ENCODE assay signal across 18 cellular contexts in genomic region chr2:62426005-62426912, GRCh38.
DNase-seq lines count a peak whose midpoint lies in the region; ATAC-seq and TF ChIP-seq lines count a peak whose summit lies in the region.
"Had no signal": no experiment of that assay in that cellular context is flagged by ENCODE, and none has a peak within 500 bp of the region (broad histone marks: within the 10 kb centered on the region; RNA-seq: fewer than 3 reads in every experiment).

No MANE protein-coding gene starts in this region.

- TF ChIP-seq CTCF in RWPE2 (IDR thresholded peaks at IDR 0.05; ENCODE audit: poor library complexity, severe bottlenecking) = no peak
- no peak for TF ChIP-seq CTCF in esophagus squamous epithelium (IDR thresholded peaks at IDR 0.05)
- no peak for TF ChIP-seq CTCF in neural crest cell (conservative IDR thresholded peaks at IDR 0.05)
- TF ChIP-seq CTCF in chondrocyte (IDR thresholded peaks at IDR 0.05) = no peak

- H3K9me3 ChIP-seq in RWPE2 (ENCODE audit: severe bottlenecking) (no peaks in the 10 kb centered on the region), esophagus squamous epithelium (no peaks in the 10 kb centered on the region)

- no peak for ATAC-seq in RWPE2 (ENCODE audit: low read depth)
- no peak for ATAC-seq in HG02885 (IDR thresholded peaks at IDR 0.05; ENCODE audit: poor library complexity, unreplicated experiment)
- ATAC-seq: CD8-positive, alpha-beta T cell; PC-3 had no signal

- WGBS in esophagus squamous epithelium, 2 donors = 79 to 89% methylated on average over 7 to 17 of the region's 18 CpGs

- H3K36me3 ChIP-seq in RWPE2 (ENCODE audit: low read depth) = no peaks in the 10 kb centered on the region
- H3K36me3 ChIP-seq in esophagus squamous epithelium = no peaks in the 10 kb centered on the region

- peaks cover 19% of the 10 kb centered on the region for H3K4me1 ChIP-seq in RWPE2 (ENCODE audit: insufficient read depth, poor library complexity, severe bottlenecking)
- H3K4me1 ChIP-seq in esophagus squamous epithelium = peaks cover 14 to 61% (median 33%) of the 10 kb centered on the region in 3 donors

- H3K27me3 ChIP-seq in RWPE2 (ENCODE audit: insufficient read depth, poor library complexity, severe bottlenecking) (no peaks in the 10 kb centered on the region), esophagus squamous epithelium (no peaks in the 10 kb centered on the region)

- no peaks in the 10 kb centered on the region for H3K36me3 Mint-ChIP-seq in neural crest cell (ENCODE audit: low read depth)
- peaks cover 9% of the 10 kb centered on the region for H3K36me3 Mint-ChIP-seq in chondrocyte (ENCODE audit: low read depth)
- H3K36me3 Mint-ChIP-seq: CD8-positive, alpha-beta T cell had no signal

- no peak overlapping the region for H3K4me3 Mint-ChIP-seq in neural crest cell
- H3K4me3 Mint-ChIP-seq in chondrocyte (ENCODE audit: unreplicated experiment) = no peak overlapping the region
- H3K4me3 Mint-ChIP-seq: B cell; CD8-positive, alpha-beta T cell had no signal

- H3K4me1 Mint-ChIP-seq in neural crest cell (no peaks in the 10 kb centered on the region), chondrocyte (ENCODE audit: low read depth) (no peaks in the 10 kb centered on the region)
- H3K4me1 Mint-ChIP-seq: B cell had no signal

- H3K27ac ChIP-seq in RWPE2 (ENCODE audit: poor library complexity, severe bottlenecking) (peak overlapping the region; percentile 53), esophagus squamous epithelium (peak overlapping the region in 3 of 4 donors; percentile 66 to 93 (median 87)), substantia nigra (ENCODE audit: low read depth, low read length, poor library complexity, severe bottlenecking) (peak overlapping the region; percentile 17)
- H3K27ac ChIP-seq: GM23248 had no signal

- intact Hi-C loops in esophagus squamous epithelium (cut with DNase I) = no loop called here

- H3K27me3 Mint-ChIP-seq in neural crest cell (ENCODE audit: low read depth) (no peaks in the 10 kb centered on the region), chondrocyte (ENCODE audit: low read depth) (peaks cover 1% of the 10 kb centered on the region)

- no peak overlapping the region for H3K4me3 ChIP-seq in RWPE2 (ENCODE audit: severe bottlenecking)
- no peak overlapping the region for H3K4me3 ChIP-seq in esophagus squamous epithelium
- H3K4me3 ChIP-seq: GM23248 had no signal

- TF ChIP-seq POLR2A in esophagus squamous epithelium (IDR thresholded peaks at IDR 0.05) = no peak

- H3K27ac Mint-ChIP-seq in neural crest cell (ENCODE audit: unreplicated experiment) = peak overlapping the region; percentile 67
- H3K27ac Mint-ChIP-seq in chondrocyte (ENCODE audit: unreplicated experiment) = no peak overlapping the region
- H3K27ac Mint-ChIP-seq: B cell; CD8-positive, alpha-beta T cell had no signal

- DNase-seq in RWPE2 (ENCODE audit: low spot score) = no peak
- DNase-seq in esophagus squamous epithelium (lab: John Stamatoyannopoulos, UW) = no peak
- DNase-seq in neural crest cell (ENCODE audit: low read depth, low spot score) = no peak
- no peak for DNase-seq in substantia nigra (lab: John Stamatoyannopoulos, UW)
- no peak for DNase-seq in chondrocyte (ENCODE audit: low spot score)
- DNase-seq in GM19238 (ENCODE audit: insufficient read length, low spot score) = no peak
- DNase-seq: DMS79 treated with DMSO at 0.1 percent for 48 hours, GM23248, HCEC 1CT, KG1, NCI-H1048, NCI-H1436 treated with DMSO at 0.1 percent for 48 hours, NCI-H2081, NCI-H748 treated with DMSO at 0.1 percent for 48 hours, PC-3 had no signal

- H3K9me3 Mint-ChIP-seq in neural crest cell (peaks cover 6% of the 10 kb centered on the region), chondrocyte (ENCODE audit: low read depth) (peaks cover 10% of the 10 kb centered on the region)
- H3K9me3 Mint-ChIP-seq: CD8-positive, alpha-beta T cell had no signal

Comparison
In these comparisons a context has a peak if more than half of its experiments do, and no peak if none do; other contexts are left out.
1. H3K27ac ChIP-seq: peak in every context shown above with its lines; median percentile 87 in esophagus squamous epithelium; 53 in RWPE2; 17 in substantia nigra.